ENCODE assay signal across 8 cellular contexts in genomic region chr1:167454929-167455785, GRCh38.
DNase-seq lines count a peak whose midpoint lies in the region; ATAC-seq lines count a peak whose summit lies in the region.

No MANE protein-coding gene starts in this region.

- peak; percentile 63 for ATAC-seq in GM18868 (IDR thresholded peaks at IDR 0.05; ENCODE audit: unreplicated experiment)
- peak; percentile 67 for ATAC-seq in HG03175 (IDR thresholded peaks at IDR 0.05; ENCODE audit: unreplicated experiment)
- peak; percentile 74 for ATAC-seq in esophagus mucosa
- ATAC-seq in stimulated activated naive B cell treated with anti-CD40 and anti-IgM and Interleukin-4, amounts not matched to agents 10 μg/mL and 1 μg/mL and 100 μg/mL, for 72 hours (replicated peaks), result peak; percentile 74 to 83

- peaks cover 8 to 16% of the 10 kb centered on the region in 2 donors for H3K4me1 Mint-ChIP-seq in stimulated activated naive B cell treated with anti-CD40 and anti-IgM and Interleukin-4, amounts not matched to agents 10 μg/mL and 1 μg/mL and 100 μg/mL, for 72 hours

- peaks cover 10% of the 10 kb centered on the region for H3K4me1 ChIP-seq in NT2/D1 (ENCODE audit: insufficient read depth, insufficient read length)

- H3K9ac ChIP-seq in NT2/D1 (ENCODE audit: insufficient read length, low read depth), result peak overlapping the region; percentile 92

- H3K4me3 Mint-ChIP-seq in stimulated activated naive B cell treated with anti-CD40 and anti-IgM and Interleukin-4, amounts not matched to agents 10 μg/mL and 1 μg/mL and 100 μg/mL, for 72 hours, result peak overlapping the region; percentile 83 to 88

- no peaks in the 10 kb centered on the region for H3K36me3 Mint-ChIP-seq in stimulated activated naive B cell treated with anti-CD40 and anti-IgM and Interleukin-4, amounts not matched to agents 10 μg/mL and 1 μg/mL and 100 μg/mL, for 72 hours

- H3K9me3 ChIP-seq in NT2/D1 (ENCODE audit: insufficient read depth, low read length), result no peaks in the 10 kb centered on the region

- DNase-seq in AG08395 (ENCODE audit: low spot score) (peak; percentile 67), NT2/D1 (ENCODE audit: low read depth, low spot score) (no peak), activated T-cell treated with anti-CD3 and anti-CD28 coated beads for 48 hours (ENCODE audit: low read depth) (peak; percentile 79), myocyte (ENCODE audit: low read depth) (peak; percentile 69)
- DNase-seq in stimulated activated naive B cell treated with anti-CD40 and anti-IgM and Interleukin-4, amounts not matched to agents 10 μg/mL and 1 μg/mL and 100 μg/mL, for 72 hours, result peak; percentile 51

- peak overlapping the region; percentile 82 for H3K27ac Mint-ChIP-seq in stimulated activated naive B cell treated with anti-CD40 and anti-IgM and Interleukin-4, amounts not matched to agents 10 μg/mL and 1 μg/mL and 100 μg/mL, for 72 hours

- no peaks in the 10 kb centered on the region for H3K9me3 Mint-ChIP-seq in stimulated activated naive B cell treated with anti-CD40 and anti-IgM and Interleukin-4, amounts not matched to agents 10 μg/mL and 1 μg/mL and 100 μg/mL, for 72 hours

- peaks cover 0 to 5% of the 10 kb centered on the region in 2 donors for H3K27me3 Mint-ChIP-seq in stimulated activated naive B cell treated with anti-CD40 and anti-IgM and Interleukin-4, amounts not matched to agents 10 μg/mL and 1 μg/mL and 100 μg/mL, for 72 hours

- H3K27me3 ChIP-seq in NT2/D1 (ENCODE audit: insufficient read depth, insufficient read length), result peaks cover 33% of the 10 kb centered on the region

- peak overlapping the region; percentile 81 for H3K4me3 ChIP-seq in NT2/D1 (ENCODE audit: insufficient read length, low read depth)

- H3K36me3 ChIP-seq in NT2/D1 (ENCODE audit: insufficient read depth, insufficient read length, low read length), result no peaks in the 10 kb centered on the region
